ENCODE assay signal across 16 cellular contexts in the genomic region with DNA sequence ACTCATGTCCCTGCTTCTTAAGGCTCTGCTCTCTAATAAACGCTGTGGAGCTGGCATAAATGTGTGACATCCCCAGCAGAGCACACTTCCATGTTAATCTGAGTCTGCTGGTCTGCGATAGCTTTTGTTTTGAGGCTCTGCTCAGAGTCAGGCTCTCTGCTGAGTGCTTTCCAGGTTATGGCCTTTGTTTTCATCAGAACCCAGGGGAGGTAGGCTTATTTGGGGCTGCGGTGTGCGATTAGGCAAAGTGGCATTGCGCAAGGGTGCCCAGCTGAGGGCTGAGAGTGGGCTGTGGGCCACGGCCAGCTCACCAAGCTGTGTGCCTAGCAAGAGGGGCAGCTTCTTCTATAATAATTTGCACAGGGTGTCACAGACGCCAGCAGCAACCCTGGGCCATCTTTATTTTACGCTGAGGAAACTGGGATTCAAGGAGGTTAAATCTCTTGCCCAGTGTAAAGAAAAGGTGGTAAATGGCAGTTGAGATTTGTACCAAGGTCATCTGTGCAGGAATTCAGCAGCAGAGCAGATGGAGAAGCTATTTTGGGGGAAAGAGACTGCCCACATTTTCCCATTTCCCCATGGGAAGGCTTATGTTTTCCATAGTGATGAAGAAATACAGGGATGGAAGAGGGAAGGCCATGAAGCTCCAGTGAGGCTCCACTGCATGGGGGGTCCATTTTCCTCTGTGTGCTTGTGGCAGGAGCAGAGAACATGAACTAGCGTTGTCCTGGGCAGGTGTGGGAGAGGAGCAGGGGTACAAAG. TPM values are rescaled to one million over a fixed set of nuclear protein-coding genes. Genes with fewer than 3 reads are reported as not detected.
DNase-seq lines count a peak whose midpoint lies in the region; ATAC-seq and TF ChIP-seq lines count a peak whose summit lies in the region.
"Had no signal": no experiment of that assay in that cellular context is flagged by ENCODE, and none has a peak within 500 bp of the region (broad histone marks: within the 10 kb centered on the region; RNA-seq: fewer than 3 reads in every experiment).

No MANE protein-coding gene starts in this region.

- H3K56ac ChIP-seq in H9 (ENCODE audit: insufficient read length, low read depth, low read length) = no peak overlapping the region

- no peak overlapping the region for H2BK20ac ChIP-seq in H9 (ENCODE audit: low read depth, low read length, poor library complexity, severe bottlenecking)

- H3K27me3 ChIP-seq in H9 (ENCODE audit: insufficient read depth, low read length) (no peaks in the 10 kb centered on the region), left ventricle myocardium inferior (ENCODE audit: low read depth) (no peaks in the 10 kb centered on the region), sigmoid colon (no peaks in the 10 kb centered on the region)
- H3K27me3 ChIP-seq: Peyer's patch had no signal

- no peak overlapping the region for H3K4me2 ChIP-seq in H9 (ENCODE audit: insufficient read depth, insufficient read length, low read length)

- H3K18ac ChIP-seq in H9 (ENCODE audit: insufficient read length, low read depth, low read length) = no peak overlapping the region

- H2AK5ac ChIP-seq in H9 (ENCODE audit: insufficient read length, low read length) = no peak overlapping the region

- TF ChIP-seq EP300 in sigmoid colon (IDR thresholded peaks at IDR 0.05) = no peak

- H3K4me1 ChIP-seq in H9 (ENCODE audit: insufficient read depth, low read length) (no peaks in the 10 kb centered on the region), left ventricle myocardium inferior (peaks cover 72% of the 10 kb centered on the region), sigmoid colon (peaks cover 0 to 62% (median 57%) of the 10 kb centered on the region in 4 donors)
- H3K4me1 ChIP-seq: Peyer's patch had no signal

- no peak for DNase-seq in H9
- peak; percentile 37 for DNase-seq in SKM-1 treated with dmso at 0.1 percent for 144 hours (lab: John Stamatoyannopoulos, UW; ENCODE audit: unreplicated experiment)
- DNase-seq in left ventricle myocardium inferior = peak; percentile 63
- no peak for DNase-seq in sigmoid colon
- DNase-seq in NCI-H524 (lab: John Stamatoyannopoulos, UW) = no peak
- DNase-seq in UCSD-AML1 (lab: John Stamatoyannopoulos, UW; ENCODE audit: unreplicated experiment) = no peak
- no peak for DNase-seq in activated gamma-delta T cell (lab: John Stamatoyannopoulos, UW)
- DNase-seq: anterior cingulate cortex; effector CD8-positive, alpha-beta T cell; hypothalamus; NCI-H226; Peyer's patch had no signal

- H2AFZ ChIP-seq in H9 (ENCODE audit: low read length) = no peak overlapping the region

- H4K5ac ChIP-seq in H9 (ENCODE audit: insufficient read length, low read depth, low read length) = no peak overlapping the region

- no peak overlapping the region for H2BK5ac ChIP-seq in H9 (ENCODE audit: insufficient read length, low read length)

- no peak overlapping the region for H4K91ac ChIP-seq in H9 (ENCODE audit: insufficient read length, low read depth, low read length)

- H2BK12ac ChIP-seq in H9 (ENCODE audit: insufficient read length, low read depth, low read length) = no peak overlapping the region

- intact Hi-C loops in left ventricle myocardium inferior (cut with micrococcal nuclease) (no loop called here), sigmoid colon (cut with DNase I) (no loop called here)

- no peaks in the 10 kb centered on the region for H3K36me3 Mint-ChIP-seq in H9 (ENCODE audit: insufficient read depth in 1 of 3, low read depth in 3 of 3)

- WGBS in H9 (ENCODE audit: extremely low coverage, insufficient read length, low lambda C conversion rate) = no CpG with 5 or more reads among the region's 9 CpGs
- WGBS in sigmoid colon, 2 donors = 86 to 94% methylated on average over 9 of the region's 9 CpGs

- no peaks in the 10 kb centered on the region for H3K79me1 ChIP-seq in H9 (ENCODE audit: insufficient read depth, low read depth, low read length, poor library complexity, severe bottlenecking)

- ATAC-seq in GM19324 (IDR thresholded peaks at IDR 0.05; ENCODE audit: low FRiP score, unreplicated experiment) = no peak

- H3K27ac ChIP-seq in H9 (ENCODE audit: insufficient read length, low read depth, low read length) (no peak overlapping the region), left ventricle myocardium inferior (replicated peaks) (peak overlapping the region; percentile 94), sigmoid colon (peak overlapping the region; percentile 72 to 93 (median 86))
- H3K27ac ChIP-seq: VCaP had no signal

- H2BK120ac ChIP-seq in H9 (ENCODE audit: low read depth, low read length, poor library complexity, severe bottlenecking) = no peak overlapping the region

- no peaks in the 10 kb centered on the region for H3K79me2 ChIP-seq in H9 (ENCODE audit: insufficient read depth, low read length)

- peak overlapping the region in 2 of 3 experiments; percentile 18 to 73; a peak in 3 of 7 replicates for H3K27ac Mint-ChIP-seq in H9
- H3K27ac Mint-ChIP-seq: B cell had no signal

- no peak overlapping the region for H3T11ph ChIP-seq in H9 (ENCODE audit: low read length)

- no peak overlapping the region for H3K23ac ChIP-seq in H9 (ENCODE audit: insufficient read length, low read depth, low read length)

- no peak overlapping the region for H3K4ac ChIP-seq in H9 (ENCODE audit: low read depth, low read length)

- H3K27me3 Mint-ChIP-seq in H9 (ENCODE audit: low read depth) = peaks cover 11% of the 10 kb centered on the region
- H3K27me3 Mint-ChIP-seq: B cell, IgD-negative memory B cell had no signal

- H3K4me1 Mint-ChIP-seq in H9 = peaks cover 0 to 6% of the 10 kb centered on the region in 2 experiments; a peak in 3 of 4 replicates
- H3K4me1 Mint-ChIP-seq: B cell had no signal

- H3K9ac ChIP-seq in H9 (ENCODE audit: extremely low read depth, insufficient read length, low read length) = no peak overlapping the region

- no peak overlapping the region for H2BK15ac ChIP-seq in H9 (ENCODE audit: low read depth, low read length)

- H3K4me3 Mint-ChIP-seq in H9 = no peak overlapping the region
- H3K4me3 Mint-ChIP-seq: B cell had no signal

- TF ChIP-seq POLR2A in sigmoid colon (IDR thresholded peaks at IDR 0.05) = no peak

- no peaks in the 10 kb centered on the region; a peak in 1 of 5 replicates for H3K9me3 Mint-ChIP-seq in H9
- H3K9me3 Mint-ChIP-seq: IgD-negative memory B cell had no signal

- H3K9me3 ChIP-seq in H9 (ENCODE audit: control insufficient read depth, low read depth, low read length) (no peaks in the 10 kb centered on the region), left ventricle myocardium inferior (replicated peaks) (no peaks in the 10 kb centered on the region), sigmoid colon (no peaks in the 10 kb centered on the region)
- H3K9me3 ChIP-seq: Peyer's patch had no signal

- no peaks in the 10 kb centered on the region for H4K20me1 ChIP-seq in H9 (ENCODE audit: control insufficient read depth, insufficient read depth, insufficient read length)

- TF ChIP-seq CTCF in H9 (conservative IDR thresholded peaks at IDR 0.05) (no peak), left ventricle myocardium inferior (IDR thresholded peaks at IDR 0.05; ENCODE audit: borderline replicate concordance) (no peak), sigmoid colon (IDR thresholded peaks at IDR 0.05) (no peak)

- no peak overlapping the region; the same call in 1 of the 2 replicates for H3K14ac ChIP-seq in H9 (ENCODE audit: insufficient read depth, low read length)

- no peaks in the 10 kb centered on the region for H3K36me3 ChIP-seq in left ventricle myocardium inferior
- H3K36me3 ChIP-seq in sigmoid colon = no peaks in the 10 kb centered on the region
- H3K36me3 ChIP-seq: Peyer's patch had no signal

- H3K4me3 ChIP-seq in left ventricle myocardium inferior (peak overlapping the region; percentile 19), sigmoid colon (no peak overlapping the region)
- H3K4me3 ChIP-seq: Peyer's patch had no signal

- H4K8ac ChIP-seq in H9 (replicated peaks; ENCODE audit: insufficient read length, low read depth, low read length) = no peak overlapping the region

- no peaks in the 10 kb centered on the region for H3K23me2 ChIP-seq in H9 (ENCODE audit: insufficient read length, low read depth, low read length, poor library complexity, severe bottlenecking)

RNA-seq across cellular contexts. Expression of a gene that starts 25.7 kb away (rescaled TPM):
- total RNA-seq in H9 (2021) (61.2 and 66.8 TPM in 2 replicates), left ventricle myocardium inferior (390 TPM), sigmoid colon (100 to 1,000 TPM; 178 to 324 (median 239) TPM)
- 100 to 1,000 TPM; 110 to 208 (median 152) TPM for polyA plus RNA-seq in sigmoid colon

Comparison
In these comparisons a context has a peak if more than half of its experiments do, and no peak if none do; other contexts are left out.
1. DNase-seq: peak in SKM-1 treated with dmso at 0.1 percent for 144 hours (single experiment) and left ventricle myocardium inferior (single experiment); none in H9 (single experiment), sigmoid colon (single experiment), NCI-H524 (0 of 2), UCSD-AML1 (single experiment) and activated gamma-delta T cell (single experiment).